Comparison of ENCODE assay signal across 24 cellular contexts in genomic region chr7:1325646-1326510, GRCh38.
DNase-seq lines count a peak whose midpoint lies in the region; TF ChIP-seq lines count a peak whose summit lies in the region.
"Had no signal": no experiment of that assay in that cellular context is flagged by ENCODE, and none has a peak within 500 bp of the region (broad histone marks: within the 10 kb centered on the region; RNA-seq: fewer than 3 reads in every experiment).

No MANE protein-coding gene starts in this region.

- no peak for TF ChIP-seq POLR2A in sigmoid colon (IDR thresholded peaks at IDR 0.05)

- TF ChIP-seq EP300 in sigmoid colon (IDR thresholded peaks at IDR 0.05), result no peak

- H3K4me1 ChIP-seq in sigmoid colon, result peaks cover 0 to 9% (median 0%) of the 10 kb centered on the region in 4 donors
- H3K4me1 ChIP-seq: A549, BE2C, HAP-1 had no signal

- no peaks in the 10 kb centered on the region for H3K27me3 ChIP-seq in H7 (ENCODE audit: control insufficient read depth, insufficient read depth, low read length)
- peaks cover 21 to 72% (median 61%) of the 10 kb centered on the region in 3 donors for H3K27me3 ChIP-seq in sigmoid colon

- intact Hi-C loops in sigmoid colon (cut with DNase I), result no loop called here

- DNase-seq in activated naive CD4-positive, alpha-beta T cell treated with anti-CD3 and anti-CD28 coated beads, Interleukin-2, amount 10 ng/mL, durations not matched to agents 7 days and 5 days, result peak; percentile 5
- DNase-seq in activated naive CD4-positive, alpha-beta T cell (lab: John Stamatoyannopoulos, UW), result no peak
- DNase-seq in H7 (peak; percentile 61), glutamatergic neuron (peak; percentile 42), sigmoid colon (peak; percentile 53), SIG-M5 (lab: John Stamatoyannopoulos, UW) (no peak), midbrain (lab: John Stamatoyannopoulos, UW) (no peak)
- no peak for DNase-seq in activated CD4-positive, alpha-beta T cell treated with anti-CD3 and anti-CD28 coated beads, Interleukin-2, amount 50 U/mL, for 1 hour
- DNase-seq: BE2C; CD4-positive, CD25-positive, alpha-beta regulatory T cell; DMS 273 treated with DMSO at 0.1 percent for 48 hours; DMS79 treated with DMSO at 0.1 percent for 48 hours; KG1; NCI-H1092; NCI-H1436; NCI-H187 treated with DMSO at 0.1 percent for 48 hours; NCI-H2107; NCI-H2227 treated with DMSO at 0.1 percent for 48 hours; NCI-H510A; NCI-H748 treated with DMSO at 0.1 percent for 48 hours; OCI-M1; SHP77 had no signal

- CTCF ChIA-PET in activated naive CD4-positive, alpha-beta T cell treated with anti-CD3 and anti-CD28 coated beads, Interleukin-2, amount 10 ng/mL, durations not matched to agents 7 days and 5 days (lab: Charles Lee), result no interaction called here

- H3K36me3 ChIP-seq in H7 (replicated peaks; ENCODE audit: control insufficient read depth, insufficient read depth, low read length), result no peaks in the 10 kb centered on the region
- H3K36me3 ChIP-seq in sigmoid colon, result no peaks in the 10 kb centered on the region
- H3K36me3 ChIP-seq: BE2C, HAP-1 had no signal

- WGBS in sigmoid colon, 2 donors, result 69 to 79% methylated on average over 33 of the region's 33 CpGs

- no peak overlapping the region for H3K27ac Mint-ChIP-seq in activated naive CD4-positive, alpha-beta T cell treated with anti-CD3 and anti-CD28 coated beads, Interleukin-2, amount 10 ng/mL, durations not matched to agents 7 days and 5 days
- no peak overlapping the region for H3K27ac Mint-ChIP-seq in glutamatergic neuron (ENCODE audit: unreplicated experiment)
- H3K27ac Mint-ChIP-seq: CD4-positive, CD25-positive, alpha-beta regulatory T cell had no signal

- no peaks in the 10 kb centered on the region for H3K4me1 Mint-ChIP-seq in activated naive CD4-positive, alpha-beta T cell treated with anti-CD3 and anti-CD28 coated beads, Interleukin-2, amount 10 ng/mL, durations not matched to agents 7 days and 5 days
- H3K4me1 Mint-ChIP-seq in glutamatergic neuron (ENCODE audit: low read depth, unreplicated experiment), result peaks cover 16% of the 10 kb centered on the region
- H3K4me1 Mint-ChIP-seq: CD4-positive, CD25-positive, alpha-beta regulatory T cell had no signal

- H3K9me3 ChIP-seq in sigmoid colon, result no peaks in the 10 kb centered on the region
- H3K9me3 ChIP-seq: A549, BE2C, HAP-1 had no signal

- TF ChIP-seq CTCF in glutamatergic neuron (IDR thresholded peaks at IDR 0.05; ENCODE audit: partially characterized antibody, unreplicated experiment) (no peak), sigmoid colon (IDR thresholded peaks at IDR 0.05) (no peak)

- no peaks in the 10 kb centered on the region for H3K9me3 Mint-ChIP-seq in activated naive CD4-positive, alpha-beta T cell treated with anti-CD3 and anti-CD28 coated beads, Interleukin-2, amount 10 ng/mL, durations not matched to agents 7 days and 5 days
- peaks cover 6% of the 10 kb centered on the region for H3K9me3 Mint-ChIP-seq in glutamatergic neuron (ENCODE audit: unreplicated experiment)
- H3K9me3 Mint-ChIP-seq: CD4-positive, CD25-positive, alpha-beta regulatory T cell had no signal

- H3K4me3 ChIP-seq in H7 (ENCODE audit: insufficient read depth, low read depth, low read length) (no peak overlapping the region), sigmoid colon (no peak overlapping the region)
- H3K4me3 ChIP-seq: A549, HAP-1 had no signal

- no peaks in the 10 kb centered on the region for H3K36me3 Mint-ChIP-seq in activated naive CD4-positive, alpha-beta T cell treated with anti-CD3 and anti-CD28 coated beads, Interleukin-2, amount 10 ng/mL, durations not matched to agents 7 days and 5 days
- H3K36me3 Mint-ChIP-seq in glutamatergic neuron (ENCODE audit: unreplicated experiment), result no peaks in the 10 kb centered on the region
- H3K36me3 Mint-ChIP-seq: CD4-positive, CD25-positive, alpha-beta regulatory T cell had no signal

- no peak overlapping the region for H3K4me3 Mint-ChIP-seq in activated naive CD4-positive, alpha-beta T cell treated with anti-CD3 and anti-CD28 coated beads, Interleukin-2, amount 10 ng/mL, durations not matched to agents 7 days and 5 days
- H3K4me3 Mint-ChIP-seq in glutamatergic neuron (ENCODE audit: unreplicated experiment), result no peak overlapping the region
- H3K4me3 Mint-ChIP-seq: CD4-positive, CD25-positive, alpha-beta regulatory T cell had no signal

- no peak overlapping the region for H3K27ac ChIP-seq in sigmoid colon
- H3K27ac ChIP-seq: A549 had no signal

- H3K27me3 Mint-ChIP-seq in activated naive CD4-positive, alpha-beta T cell treated with anti-CD3 and anti-CD28 coated beads, Interleukin-2, amount 10 ng/mL, durations not matched to agents 7 days and 5 days, result peaks cover 26% of the 10 kb centered on the region
- H3K27me3 Mint-ChIP-seq in glutamatergic neuron (ENCODE audit: unreplicated experiment), result peaks cover 3% of the 10 kb centered on the region

Comparison
In these comparisons a context has a peak if more than half of its experiments do, and no peak if none do; other contexts are left out.
1. DNase-seq: peak in activated naive CD4-positive, alpha-beta T cell treated with anti-CD3 and anti-CD28 coated beads, Interleukin-2, amount 10 ng/mL, durations not matched to agents 7 days and 5 days (single experiment), H7 (single experiment), glutamatergic neuron (single experiment) and sigmoid colon (single experiment); none in activated naive CD4-positive, alpha-beta T cell (0 of 4), SIG-M5 (single experiment), midbrain (single experiment) and activated CD4-positive, alpha-beta T cell treated with anti-CD3 and anti-CD28 coated beads, Interleukin-2, amount 50 U/mL, for 1 hour (single experiment).